ENCODE assay signal across 8 cellular contexts in the genomic region with DNA sequence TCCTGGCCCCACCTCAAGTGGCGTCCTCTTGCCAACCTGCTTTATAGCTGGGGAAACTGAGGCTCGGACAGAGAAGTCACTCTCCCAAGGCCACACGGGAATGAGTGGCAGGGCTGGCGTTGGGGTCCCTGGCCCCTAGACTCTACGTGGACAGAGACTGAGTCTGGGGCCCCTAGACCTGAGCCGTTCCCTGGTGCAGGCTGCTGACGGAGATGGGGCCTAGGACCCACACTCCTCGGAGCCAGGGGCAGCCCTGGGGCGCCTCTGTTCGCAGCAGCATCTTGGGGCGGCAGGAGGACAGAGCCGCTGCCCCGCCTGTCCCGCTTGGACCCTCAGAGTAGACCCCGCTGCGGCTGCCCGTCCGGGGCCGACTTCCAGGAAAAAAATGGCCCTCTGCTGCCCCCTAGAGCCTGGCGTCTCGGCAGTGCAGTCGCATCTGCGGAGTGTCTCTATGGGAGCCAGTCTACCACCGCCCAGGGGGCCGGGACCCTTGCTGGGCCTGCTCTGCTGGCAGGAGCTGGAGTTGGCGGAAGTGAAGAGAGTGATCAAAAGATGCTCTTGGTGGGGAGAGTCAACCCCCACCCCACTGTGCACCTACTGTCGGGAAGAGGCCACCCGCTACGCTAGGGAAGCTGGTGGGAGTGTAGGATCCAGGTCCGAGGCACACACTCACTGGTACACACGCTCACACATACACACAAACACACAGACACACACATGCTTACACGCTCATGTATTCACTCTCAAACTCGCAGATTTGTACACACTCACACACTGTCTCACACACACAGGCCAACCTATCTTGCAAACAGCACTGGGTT.
A peak's percentile ranks its signal among the peaks of the same experiment; 100 is the strongest.
DNase-seq lines count a peak whose midpoint lies in the region; ATAC-seq lines count a peak whose summit lies in the region.

No MANE protein-coding gene starts in this region.

- DNase-seq in DMS 273 (lab: John Stamatoyannopoulos, UW; ENCODE audit: unreplicated experiment) (peak; percentile 67), DMS 273 treated with DMSO at 0.1 percent for 48 hours (lab: John Stamatoyannopoulos, UW) (no peak), NCI-H2171 treated with DMSO at 0.1 percent for 48 hours (lab: John Stamatoyannopoulos, UW) (peak; percentile 33), myocyte (ENCODE audit: low read depth) (peak; percentile 50)
- peak; percentile 13 to 39 for DNase-seq in activated CD8-positive, alpha-beta memory T cell treated with anti-CD3 and anti-CD28 coated beads for 1 hour (ENCODE audit: extremely low read depth in 1 of 2, low read depth in 1 of 2)
- DNase-seq in effector CD4-positive, alpha-beta T cell: peak; percentile 23
- peak; percentile 13 to 16 for DNase-seq in stimulated activated CD8-positive, alpha-beta memory T cell treated with anti-CD3 and anti-CD28 coated beads, Interleukin-7, amount 100 ng/mL, for 48 hours (ENCODE audit: extremely low read depth in 1 of 2, low read depth in 1 of 2)

- no peak for ATAC-seq in GM19467 (IDR thresholded peaks at IDR 0.05; ENCODE audit: unreplicated experiment)
